ENCODE assay signal across 19 cellular contexts in the genomic region with DNA sequence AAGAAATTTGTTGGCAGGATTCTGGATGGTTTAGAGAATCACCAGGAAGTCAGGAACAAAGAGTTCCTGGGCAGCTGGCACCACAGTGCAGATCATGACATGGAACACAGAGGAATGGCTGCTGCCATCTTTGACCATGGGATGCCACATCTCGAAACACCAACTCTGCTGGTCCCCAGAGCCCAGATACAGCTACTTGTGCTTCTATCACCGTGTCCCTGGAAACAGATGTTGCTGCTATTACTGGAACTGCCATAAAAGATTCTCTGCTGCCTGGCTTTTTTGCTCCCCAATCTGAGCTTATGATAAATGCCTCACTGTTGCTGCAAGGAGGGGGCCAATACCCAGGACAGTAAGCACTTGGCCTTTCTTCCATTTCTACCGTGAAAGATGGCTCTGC.
"Had no signal": no experiment of that assay in that cellular context is flagged by ENCODE, and none has a peak within 500 bp of the region (broad histone marks: within the 10 kb centered on the region; RNA-seq: fewer than 3 reads in every experiment).

No MANE protein-coding gene starts in this region.

- H3K27me3 ChIP-seq: esophagus squamous epithelium, gastroesophageal sphincter, pancreas, stomach, upper lobe of left lung, vagina had no signal

- H3K9me3 ChIP-seq: esophagus squamous epithelium, gastroesophageal sphincter, left ventricle myocardium inferior, lower lobe of right lung, pancreas, psoas muscle, stomach, upper lobe of left lung, vagina had no signal

- H3K4me3 ChIP-seq: esophagus squamous epithelium, gastroesophageal sphincter, left ventricle myocardium inferior, lower lobe of right lung, pancreas, psoas muscle, skin epidermis, stomach, upper lobe of left lung, vagina had no signal

- DNase-seq: effector memory CD8-positive, alpha-beta T cell; esophagus squamous epithelium; foreskin fibroblast; glutamatergic neuron; left ventricle myocardium inferior; lower lobe of right lung; mesendoderm; naive thymus-derived CD8-positive, alpha-beta T cell; pancreas; psoas muscle; stimulated activated CD4-positive, alpha-beta T cell treated with anti-CD3 and anti-CD28 coated beads, Interleukin-12 subunit alpha, Interleukin-12 subunit beta, amount 100 ng/mL, for 4 hours; stimulated activated naive CD4-positive, alpha-beta T cell; stomach; upper lobe of left lung had no signal

- H3K27ac ChIP-seq: epithelial cell of prostate, left ventricle myocardium inferior, lower lobe of right lung, pancreas, psoas muscle, skin epidermis, stomach, upper lobe of left lung, vagina had no signal

- H3K4me1 ChIP-seq: lower lobe of right lung, pancreas had no signal

- ATAC-seq: effector memory CD8-positive, alpha-beta T cell; gastroesophageal sphincter; lower lobe of right lung; naive thymus-derived CD8-positive, alpha-beta T cell; pancreas; psoas muscle; sciatic nerve had no signal

- H3K36me3 ChIP-seq: esophagus squamous epithelium, gastroesophageal sphincter, left ventricle myocardium inferior, lower lobe of right lung, pancreas, stomach, upper lobe of left lung, vagina had no signal
